ENCODE assay signal across 2 cellular contexts in the genomic region with DNA sequence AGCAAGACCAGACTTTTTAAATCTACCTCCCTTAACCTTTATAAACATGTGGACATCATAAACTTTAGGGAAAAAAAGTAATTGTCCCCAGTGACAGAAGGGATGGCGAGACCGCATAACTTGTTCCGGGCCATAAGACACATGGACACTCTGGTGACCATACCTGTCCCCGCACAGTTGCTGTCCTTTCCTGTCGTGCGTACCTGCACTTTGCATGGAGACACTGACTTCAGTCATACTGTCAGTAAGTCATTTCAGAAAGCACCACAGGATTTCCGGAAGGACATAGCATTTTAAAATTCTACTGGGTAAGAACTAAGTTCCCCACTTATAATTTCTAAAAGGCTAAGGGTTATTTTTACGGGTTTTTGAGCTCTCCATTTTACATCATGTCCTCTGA.
TF ChIP-seq lines count a peak whose summit lies in the region.

No MANE protein-coding gene starts in this region.

TF ChIP-seq in A549, 52 proteins besides CTCF, POLR2A, EP300 and RAD21 (continued from another document):
- TF ChIP-seq MAX (IDR thresholded peaks at IDR 0.05) (no peak), HOXA7 (CRISPR knock-in tag; IDR thresholded peaks at IDR 0.05) (no peak), TP53 (CRISPR knock-in tag; IDR thresholded peaks at IDR 0.05) (no peak), CEBPB (IDR thresholded peaks at IDR 0.05) (no peak), MAZ (IDR thresholded peaks at IDR 0.05; ENCODE audit: borderline replicate concordance, low read depth, low read length) (no peak), GATA3 (IDR thresholded peaks at IDR 0.05; ENCODE audit: borderline replicate concordance) (no peak), SREBF2 (IDR thresholded peaks at IDR 0.05) (no peak), ATOH8 (CRISPR knock-in tag; IDR thresholded peaks at IDR 0.05; ENCODE audit: low read depth) (no peak), HMGXB4 (CRISPR knock-in tag; IDR thresholded peaks at IDR 0.05; ENCODE audit: borderline replicate concordance) (no peak), RCOR1 (IDR thresholded peaks at IDR 0.05; ENCODE audit: low read depth, low read length) (no peak), TFCP2L1 (CRISPR knock-in tag; IDR thresholded peaks at IDR 0.05) (no peak), ELK1 (IDR thresholded peaks at IDR 0.05; ENCODE audit: low read depth, low read length) (no peak), EHF (CRISPR knock-in tag; IDR thresholded peaks at IDR 0.05) (no peak), FOSL2 (IDR thresholded peaks at IDR 0.05) (no peak), FOSL2 (CRISPR knock-in tag; IDR thresholded peaks at IDR 0.05) (no peak), MAFK (IDR thresholded peaks at IDR 0.05; ENCODE audit: partially characterized antibody) (no peak), JUNB (IDR thresholded peaks at IDR 0.05) (no peak), NFE2L2 (conservative IDR thresholded peaks at IDR 0.05; ENCODE audit: low read length) (no peak), HEYL (CRISPR knock-in tag; IDR thresholded peaks at IDR 0.05) (no peak)
- TF ChIP-seq, protein P1, sequence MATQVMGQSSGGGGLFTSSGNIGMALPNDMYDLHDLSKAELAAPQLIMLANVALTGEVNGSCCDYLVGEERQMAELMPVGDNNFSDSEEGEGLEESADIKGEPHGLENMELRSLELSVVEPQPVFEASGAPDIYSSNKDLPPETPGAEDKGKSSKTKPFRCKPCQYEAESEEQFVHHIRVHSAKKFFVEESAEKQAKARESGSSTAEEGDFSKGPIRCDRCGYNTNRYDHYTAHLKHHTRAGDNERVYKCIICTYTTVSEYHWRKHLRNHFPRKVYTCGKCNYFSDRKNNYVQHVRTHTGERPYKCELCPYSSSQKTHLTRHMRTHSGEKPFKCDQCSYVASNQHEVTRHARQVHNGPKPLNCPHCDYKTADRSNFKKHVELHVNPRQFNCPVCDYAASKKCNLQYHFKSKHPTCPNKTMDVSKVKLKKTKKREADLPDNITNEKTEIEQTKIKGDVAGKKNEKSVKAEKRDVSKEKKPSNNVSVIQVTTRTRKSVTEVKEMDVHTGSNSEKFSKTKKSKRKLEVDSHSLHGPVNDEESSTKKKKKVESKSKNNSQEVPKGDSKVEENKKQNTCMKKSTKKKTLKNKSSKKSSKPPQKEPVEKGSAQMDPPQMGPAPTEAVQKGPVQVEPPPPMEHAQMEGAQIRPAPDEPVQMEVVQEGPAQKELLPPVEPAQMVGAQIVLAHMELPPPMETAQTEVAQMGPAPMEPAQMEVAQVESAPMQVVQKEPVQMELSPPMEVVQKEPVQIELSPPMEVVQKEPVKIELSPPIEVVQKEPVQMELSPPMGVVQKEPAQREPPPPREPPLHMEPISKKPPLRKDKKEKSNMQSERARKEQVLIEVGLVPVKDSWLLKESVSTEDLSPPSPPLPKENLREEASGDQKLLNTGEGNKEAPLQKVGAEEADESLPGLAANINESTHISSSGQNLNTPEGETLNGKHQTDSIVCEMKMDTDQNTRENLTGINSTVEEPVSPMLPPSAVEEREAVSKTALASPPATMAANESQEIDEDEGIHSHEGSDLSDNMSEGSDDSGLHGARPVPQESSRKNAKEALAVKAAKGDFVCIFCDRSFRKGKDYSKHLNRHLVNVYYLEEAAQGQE (IDR thresholded peaks at IDR 0.05), result no peak

TF ChIP-seq in SK-N-SH, 30 proteins besides CTCF, POLR2A, EP300 and RAD21 (continued from another document):
- TF ChIP-seq POLR2AphosphoS5 (IDR thresholded peaks at IDR 0.05; ENCODE audit: low read depth, low read length) (no peak), RCOR1 (IDR thresholded peaks at IDR 0.05; ENCODE audit: low read length) (no peak), ZBTB33 (IDR thresholded peaks at IDR 0.05; ENCODE audit: borderline replicate concordance, low read depth) (no peak), NRF1 (IDR thresholded peaks at IDR 0.05; ENCODE audit: low read depth, low read length) (no peak), RFX5 (IDR thresholded peaks at IDR 0.05; ENCODE audit: low read length) (no peak), EZH2phosphoT487 (IDR thresholded peaks at IDR 0.05; ENCODE audit: borderline replicate concordance, low read depth) (no peak), SIN3A (IDR thresholded peaks at IDR 0.05; ENCODE audit: borderline replicate concordance, low read depth, low read length) (no peak), FOSL2 (IDR thresholded peaks at IDR 0.05; ENCODE audit: borderline replicate concordance, low read depth) (no peak), MXI1 (IDR thresholded peaks at IDR 0.05; ENCODE audit: low read depth, low read length) (no peak)
- TF ChIP-seq, protein P1 (IDR thresholded peaks at IDR 0.05; ENCODE audit: low read depth, low read length), result no peak
- TF ChIP-seq, protein P2, sequence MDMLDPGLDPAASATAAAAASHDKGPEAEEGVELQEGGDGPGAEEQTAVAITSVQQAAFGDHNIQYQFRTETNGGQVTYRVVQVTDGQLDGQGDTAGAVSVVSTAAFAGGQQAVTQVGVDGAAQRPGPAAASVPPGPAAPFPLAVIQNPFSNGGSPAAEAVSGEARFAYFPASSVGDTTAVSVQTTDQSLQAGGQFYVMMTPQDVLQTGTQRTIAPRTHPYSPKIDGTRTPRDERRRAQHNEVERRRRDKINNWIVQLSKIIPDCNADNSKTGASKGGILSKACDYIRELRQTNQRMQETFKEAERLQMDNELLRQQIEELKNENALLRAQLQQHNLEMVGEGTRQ (IDR thresholded peaks at IDR 0.05; ENCODE audit: borderline replicate concordance, low read depth, low read length), result no peak
